Comparison of ENCODE assay signal across 9 cellular contexts in genomic region chr19:12881172-12881808, GRCh38. TPM values are rescaled to one million over a fixed set of nuclear protein-coding genes. Genes with fewer than 3 reads are reported as not detected.
DNase-seq lines count a peak whose midpoint lies in the region; ATAC-seq, FAIRE-seq and TF ChIP-seq lines count a peak whose summit lies in the region.
"Had no signal": no experiment of that assay in that cellular context is flagged by ENCODE, and none has a peak within 500 bp of the region (broad histone marks: within the 10 kb centered on the region; RNA-seq: fewer than 3 reads in every experiment).

Gene DNASE2 (minus strand): TSS chr19:12881449. CDS start chr19:12881375, 74 bp downstream.

- H3K9ac ChIP-seq in HepG2 (ENCODE audit: insufficient read depth, low read depth, low read length), result peak within 1 kb of the TSS; percentile 56

- H4K20me1 ChIP-seq in HepG2 (ENCODE audit: insufficient read depth, low read length), result no peaks in the 10 kb centered on the region

- ATAC-seq in GM19324 (IDR thresholded peaks at IDR 0.05; ENCODE audit: low FRiP score, unreplicated experiment) (peak; percentile 80), HG03460 (IDR thresholded peaks at IDR 0.05; ENCODE audit: unreplicated experiment) (peak; percentile 69), HepG2 (peak; percentile 65)

- CTCF ChIA-PET in HepG2 (lab: Yijun Ruan, JAX; ENCODE audit: low intra/inter-chr PET ratio, low total read pairs), result interaction anchor here (1.1 kb wide), 1 partner anchor 84 kb away, joined by 3 read pairs; no protein-coding TSS in a partner anchor

- no peak for TF ChIP-seq CTCF in BE2C (IDR thresholded peaks at IDR 0.05; ENCODE audit: low read depth, low read length)
- peak; percentile 25; the same call in 1 of the 2 replicates for TF ChIP-seq CTCF in HepG2 (CRISPR knock-in tag; IDR thresholded peaks at IDR 0.05)

- H3K27me3 ChIP-seq in BE2C (peaks cover 13% of the 10 kb centered on the region; the same call in 1 of the 2 replicates), HepG2 (ENCODE audit: control insufficient read depth in 1 of 2, insufficient read depth in 2 of 2, low read length in 2 of 2) (peaks cover 0 to 6% of the 10 kb centered on the region in 2 experiments; a peak in 2 of 5 replicates)

- H3K36me3 ChIP-seq in BE2C (no peaks in the 10 kb centered on the region), HepG2 (replicated peaks in 1 of 2; ENCODE audit: control insufficient read depth in 1 of 2, insufficient read depth in 2 of 2, low read length in 2 of 2) (no peaks in the 10 kb centered on the region)

- TF ChIP-seq POLR2A in HepG2 (IDR thresholded peaks at IDR 0.05; ENCODE audit: insufficient read depth in 1 of 2, low read depth in 2 of 2, low read length in 2 of 2), result peak; percentile 55 to 61; a peak in 3 of 4 replicates

- in situ Hi-C loops in HepG2 (cut with HindIII; ENCODE audit: extremely low pct_ligation_motif_present, low pct_unique_long_range_greater_than_20kb), result no loop called here

- H3K9me3 ChIP-seq in BE2C (peaks cover 11% of the 10 kb centered on the region), HepG2 (ENCODE audit: low read length) (peaks cover 13% of the 10 kb centered on the region)

- no peak for FAIRE-seq in HepG2 (lab: Jason Lieb, UNC)
- FAIRE-seq: islet of Langerhans had no signal

- 36% methylated on average over 12 of the region's 38 CpGs for WGBS in HepG2 (ENCODE audit: low lambda C conversion rate)

- H2AFZ ChIP-seq in HepG2 (ENCODE audit: low read length), result peak within 1 kb of the TSS; percentile 7

- no peak for TF ChIP-seq RAD21 in HepG2 (CRISPR knock-in tag; IDR thresholded peaks at IDR 0.05)

- H3K4me1 ChIP-seq in BE2C, result no peaks in the 10 kb centered on the region; the same call in 1 of the 2 replicates
- peaks cover 22% of the 10 kb centered on the region for H3K4me1 ChIP-seq in HepG2 (ENCODE audit: insufficient read depth, low read length)

- POLR2A ChIA-PET in HepG2 (lab: Yijun Ruan, JAX), result interaction anchor here (1.0 to 5.0 kb wide), 4 partner anchors 10 to 65 kb away, joined by 3 to 24 read pairs (median 8); partner anchors contain the start of gene GCDH

- intact Hi-C loops in HepG2 (cut with micrococcal nuclease; ENCODE audit: unreplicated experiment), result no loop called here

- TF ChIP-seq EP300 in HepG2 (IDR thresholded peaks at IDR 0.05; ENCODE audit: low read depth in 2 of 2, low read length in 2 of 2), result no peak
- no peak for TF ChIP-seq EP300 in HepG2 (CRISPR knock-in tag; IDR thresholded peaks at IDR 0.05; ENCODE audit: borderline replicate concordance)

- DNase-seq in BE2C, result peak; percentile 95
- DNase-seq in NCI-H526 treated with DMSO at 0.1 percent for 48 hours (lab: John Stamatoyannopoulos, UW), result peak; percentile 82
- DNase-seq in activated CD4-positive, alpha-beta T cell treated with anti-CD3 and anti-CD28 coated beads, Interleukin-2, amount 50 U/mL, for 4 hours, result peak; percentile 87 to 88
- DNase-seq in dermis blood vessel endothelial cell, result peak; percentile 88
- peak; percentile 61 for DNase-seq in HepG2 (ENCODE audit: low spot score)
- peak; percentile 89 for DNase-seq in stimulated activated CD4-positive, alpha-beta T cell treated with anti-CD3 and anti-CD28 coated beads, Interleukin-4, amount 100 ng/mL, for 1 hour

- peak within 1 kb of the TSS; percentile 80 for H3K4me3 ChIP-seq in BE2C (ENCODE audit: low read depth, low read length)
- peak within 1 kb of the TSS; percentile 51 to 74 (median 60); a peak in 5 of 6 replicates for H3K4me3 ChIP-seq in HepG2 (replicated peaks in 1 of 3; ENCODE audit: insufficient read depth in 1 of 3, low read depth in 2 of 3, low read length in 3 of 3)

- no TSS peak for BruUV-seq in HepG2 (replicated peaks; lab: Mats Ljungman, UMichigan)

- H3K27ac ChIP-seq in HepG2 (ENCODE audit: extremely low read length, insufficient read depth, low read length), result no peak within 1 kb of the TSS

- peak within 1 kb of the TSS; percentile 77 for H3K4me2 ChIP-seq in HepG2 (ENCODE audit: low read depth, low read length)

- no peaks in the 10 kb centered on the region for H3K79me2 ChIP-seq in HepG2 (ENCODE audit: insufficient read depth, low read length)

TF ChIP-seq in HepG2, 621 proteins besides CTCF, POLR2A, EP300 and RAD21 (continues in another document):
- TF ChIP-seq TFDP2 (CRISPR knock-in tag; IDR thresholded peaks at IDR 0.05) (no peak), HNRNPH1 (optimal IDR thresholded peaks at IDR 0.05; ENCODE audit: low read depth, low read length) (no peak), ISX (CRISPR knock-in tag; conservative IDR thresholded peaks at IDR 0.05) (no peak), ZNF839 (CRISPR knock-in tag; IDR thresholded peaks at IDR 0.05; ENCODE audit: borderline replicate concordance) (no peak), ZNF350 (CRISPR knock-in tag; IDR thresholded peaks at IDR 0.05; ENCODE audit: borderline replicate concordance, low read depth) (peak; percentile 24; the same call in 1 of the 2 replicates), MEIS2 (CRISPR knock-in tag; IDR thresholded peaks at IDR 0.05) (no peak), SP1 (IDR thresholded peaks at IDR 0.05) (no peak), SP1 (CRISPR knock-in tag; IDR thresholded peaks at IDR 0.05) (peak; percentile 64; the same call in 1 of the 2 replicates), ZNF18 (CRISPR knock-in tag; IDR thresholded peaks at IDR 0.05; ENCODE audit: insufficient replicate concordance) (no peak), ZNF605 (CRISPR knock-in tag; IDR thresholded peaks at IDR 0.05) (no peak), FOSL1 (CRISPR knock-in tag; IDR thresholded peaks at IDR 0.05; ENCODE audit: borderline replicate concordance) (no peak), ZEB1 (IDR thresholded peaks at IDR 0.05; ENCODE audit: insufficient replicate concordance, low read depth) (no peak), ZBTB1 (CRISPR knock-in tag; IDR thresholded peaks at IDR 0.05; ENCODE audit: borderline replicate concordance) (no peak), MXI1 (IDR thresholded peaks at IDR 0.05; ENCODE audit: borderline replicate concordance, low read depth, low read length) (no peak), ZBTB42 (CRISPR knock-in tag; IDR thresholded peaks at IDR 0.05) (0 out of 2 replicates have a peak, but pooled peaks have one; percentile 25), PHF8 (CRISPR knock-in tag; IDR thresholded peaks at IDR 0.05) (peak; percentile 56), ZSCAN29 (CRISPR knock-in tag; conservative IDR thresholded peaks at IDR 0.05) (no peak), KDM2A (CRISPR knock-in tag; IDR thresholded peaks at IDR 0.05; ENCODE audit: borderline replicate concordance, low read depth) (peak; percentile 38; the same call in 1 of the 2 replicates), EHMT2 (IDR thresholded peaks at IDR 0.05; ENCODE audit: borderline replicate concordance, low read depth, low read length) (no peak)

RNA-seq across cellular contexts. Expression of gene DNASE2, which starts in this region (rescaled TPM):
- 23.4 TPM for polyA plus RNA-seq in BE2C (2012; ENCODE audit: insufficient read depth, insufficient read length, low read depth)
- total RNA-seq in dermis blood vessel endothelial cell, result 23.3 and 31.3 TPM in 2 replicates
- 3.4 and 7.5 TPM in 2 replicates for total RNA-seq in HepG2 (2016; rRNA removed; fragmentation: Illumina TruSeq; extraction: Trizol)
- total RNA-seq in HepG2 (2016; cell fraction: cytosol; rRNA removed; fragmentation: Illumina TruSeq; extraction: Trizol; ENCODE audit: low read depth), result 1.7 TPM in 2 replicates
- total RNA-seq in HepG2 (2016; cell fraction: insoluble cytoplasmic fraction; rRNA removed; fragmentation: Illumina TruSeq; extraction: Trizol), result 3.7 and 7.7 TPM in 2 replicates
- 2.8 and 3.4 TPM in 2 replicates for total RNA-seq in HepG2 (2016; cell fraction: membrane; rRNA removed; fragmentation: Illumina TruSeq; extraction: Trizol)
- total RNA-seq in HepG2 (2016; cell fraction: nucleus; rRNA removed; fragmentation: Illumina TruSeq; extraction: Trizol), result 5.1 and 7.3 TPM in 2 replicates
- 16.2 and 19.0 TPM in 2 replicates for polyA plus RNA-seq in HepG2 (2011; rRNA removed)
- 15.9 and 21.4 TPM in 2 replicates for polyA plus RNA-seq in HepG2 (2011; cell fraction: cytosol; rRNA removed)
- 3.6 and 3.7 TPM in 2 replicates for polyA plus RNA-seq in HepG2 (2011; cell fraction: nucleus; rRNA removed)
- polyA plus RNA-seq in HepG2 (2012), result 4.7 and 9.6 TPM in 2 replicates
- polyA plus RNA-seq in HepG2 (2016; cell fraction: cytosol; fragmentation: Illumina TruSeq; extraction: Trizol; ENCODE audit: low read depth), result 1.6 and 2.0 TPM in 2 replicates
- 3.1 and 4.3 TPM in 2 replicates for polyA plus RNA-seq in HepG2 (2016; cell fraction: insoluble cytoplasmic fraction; fragmentation: Illumina TruSeq; extraction: Trizol; ENCODE audit: low read depth)
- polyA plus RNA-seq in HepG2 (2016; cell fraction: membrane; fragmentation: Illumina TruSeq; extraction: Trizol; ENCODE audit: low read depth), result 2.1 and 2.2 TPM in 2 replicates
- 13.1 and 14.9 TPM in 2 replicates for polyA plus RNA-seq in HepG2 (2016; cell fraction: nucleus; fragmentation: Illumina TruSeq; extraction: Trizol; ENCODE audit: insufficient read depth, low read depth)
- 20.7 and 57.6 TPM in 2 replicates for polyA minus RNA-seq in HepG2 (2011; rRNA and poly(A)+ RNA removed; ENCODE audit: low replicate concordance)
- 6.6 and 11.3 TPM in 2 replicates for polyA minus RNA-seq in HepG2 (2011; cell fraction: cytosol; rRNA and poly(A)+ RNA removed)
- 1.8 and 3.6 TPM in 2 replicates for polyA minus RNA-seq in HepG2 (2011; cell fraction: nucleus; rRNA and poly(A)+ RNA removed)
